In genomic region chr9:109817146-109817845, GRCh38 we compare ENCODE assay signal across 9 cellular contexts. TPM values are rescaled to one million over a fixed set of nuclear protein-coding genes. Genes with fewer than 3 reads are reported as not detected.
DNase-seq lines count a peak whose midpoint lies in the region; ATAC-seq, FAIRE-seq and TF ChIP-seq lines count a peak whose summit lies in the region.
"Had no signal": no experiment of that assay in that cellular context is flagged by ENCODE, and none has a peak within 500 bp of the region (broad histone marks: within the 10 kb centered on the region; RNA-seq: fewer than 3 reads in every experiment).

No MANE protein-coding gene starts in this region.

- H3K9ac ChIP-seq in IMR-90 (ENCODE audit: low read depth, low read length): 0 out of 2 replicates have a peak overlapping the region, but pooled peaks have one; percentile 24

- in situ Hi-C loops in IMR-90 (cut with MboI; ENCODE audit: low sequenced_read_pairs) (no loop called here), G401 (cut with HindIII; ENCODE audit: low sequenced_read_pairs) (no loop called here)

- peaks cover 1% of the 10 kb centered on the region; the same call in 1 of the 2 replicates for H3K36me3 ChIP-seq in IMR-90 (ENCODE audit: control insufficient read depth, insufficient read depth, low read length)
- H3K36me3 ChIP-seq in bronchial epithelial cell (ENCODE audit: control insufficient read depth, insufficient read depth, low read length): no peaks in the 10 kb centered on the region

- peak overlapping the region; percentile 59 for H2BK5ac ChIP-seq in IMR-90 (ENCODE audit: low read depth, low read length, poor library complexity, severe bottlenecking)

- H3K9me3 Mint-ChIP-seq in type B pancreatic cell (peaks cover 3% of the 10 kb centered on the region), chondrocyte (ENCODE audit: low read depth) (no peaks in the 10 kb centered on the region)
- H3K9me3 Mint-ChIP-seq: activated naive CD4-positive, alpha-beta T cell treated with anti-CD3 and anti-CD28 coated beads, Interleukin-2, amount 50 U/mL, for 24 hours had no signal

- 0 out of 2 replicates have a peak overlapping the region, but pooled peaks have one; percentile 13 for H3K56ac ChIP-seq in IMR-90 (ENCODE audit: extremely low read depth, insufficient read depth, low read length)

- intact Hi-C loops in IMR-90 (cut with micrococcal nuclease): loop anchor here (2.0 to 5.0 kb wide), 4 partner anchors 36 to 335 kb away; partner anchors contain the start of gene PALM2AKAP2

- dilution Hi-C loops in IMR-90 (cut with HindIII; ENCODE audit: low sequenced_read_pairs, unreplicated experiment): no loop called here

- H3K4ac ChIP-seq in IMR-90 (ENCODE audit: low read depth, low read length): peak overlapping the region; percentile 86

- TF ChIP-seq RAD21 in IMR-90 (IDR thresholded peaks at IDR 0.05; ENCODE audit: low read length): peak; percentile 24; the same call in 1 of the 2 replicates

- H3K4me3 ChIP-seq in IMR-90 (ENCODE audit: insufficient read depth, low read depth, low read length) (no peak overlapping the region), bronchial epithelial cell (ENCODE audit: low read depth, low read length) (no peak overlapping the region)

- H3K4me2 ChIP-seq in IMR-90 (ENCODE audit: low read depth, low read length): peak overlapping the region; percentile 68

- peak; percentile 12; the same call in 1 of the 2 replicates for ATAC-seq in IMR-90 (ENCODE audit: low read depth)
- ATAC-seq in HG02870 (IDR thresholded peaks at IDR 0.05; ENCODE audit: unreplicated experiment): no peak

- H3K14ac ChIP-seq in IMR-90 (replicated peaks; ENCODE audit: low read depth, low read length): peak overlapping the region; percentile 51

- peak overlapping the region; percentile 81 for H2BK20ac ChIP-seq in IMR-90 (ENCODE audit: low read depth, low read length)

- H4K5ac ChIP-seq in IMR-90 (ENCODE audit: low read depth, low read length): peak overlapping the region; percentile 41; the same call in 1 of the 2 replicates

- no peaks in the 10 kb centered on the region for H3K9me3 ChIP-seq in IMR-90 (ENCODE audit: control insufficient read depth, insufficient read depth, low read length)

- peaks cover 22% of the 10 kb centered on the region for H3K4me1 ChIP-seq in IMR-90 (ENCODE audit: control insufficient read depth, insufficient read depth, low read length)

- H3K79me1 ChIP-seq in IMR-90 (ENCODE audit: low read depth in 1 of 2, low read length in 2 of 2): peaks cover 36 to 72% of the 10 kb centered on the region in 2 experiments

- BruUV-seq in IMR-90 (replicated peaks; lab: Mats Ljungman, UMichigan): no TSS peak

- H2BK15ac ChIP-seq in IMR-90 (ENCODE audit: low read depth, low read length): peak overlapping the region; percentile 79

- H3K27me3 Mint-ChIP-seq in type B pancreatic cell (no peaks in the 10 kb centered on the region), chondrocyte (ENCODE audit: low read depth) (no peaks in the 10 kb centered on the region)

- peak overlapping the region; percentile 26; the same call in 1 of the 2 replicates for H4K91ac ChIP-seq in IMR-90 (ENCODE audit: insufficient read depth, low read depth, low read length)

- H3K4me1 Mint-ChIP-seq in type B pancreatic cell (ENCODE audit: unreplicated experiment) (peaks cover 15% of the 10 kb centered on the region), chondrocyte (ENCODE audit: low read depth) (peaks cover 33% of the 10 kb centered on the region)
- H3K4me1 Mint-ChIP-seq: activated naive CD4-positive, alpha-beta T cell treated with anti-CD3 and anti-CD28 coated beads, Interleukin-2, amount 50 U/mL, for 24 hours had no signal

- FAIRE-seq in bronchial epithelial cell (lab: Jason Lieb, UNC): no peak

- H3K36me3 Mint-ChIP-seq in type B pancreatic cell (peaks cover 3% of the 10 kb centered on the region), chondrocyte (ENCODE audit: low read depth) (no peaks in the 10 kb centered on the region)
- H3K36me3 Mint-ChIP-seq: activated naive CD4-positive, alpha-beta T cell treated with anti-CD3 and anti-CD28 coated beads, Interleukin-2, amount 50 U/mL, for 24 hours had no signal

- CTCF ChIA-PET in IMR-90 (lab: Yijun Ruan, JAX): interaction anchor here (0.7 to 3.4 kb wide), 3 partner anchors 10 to 243 kb away, joined by 3 to 18 read pairs (median 7); no protein-coding TSS in a partner anchor

- POLR2A ChIA-PET in IMR-90 (lab: Charles Lee; ENCODE audit: unreplicated experiment): no interaction called here

- H2AFZ ChIP-seq in IMR-90 (replicated peaks; ENCODE audit: low read length, poor library complexity): no peak overlapping the region

- H3K4me3 Mint-ChIP-seq in type B pancreatic cell (peak overlapping the region; percentile 23), chondrocyte (ENCODE audit: unreplicated experiment) (no peak overlapping the region)
- H3K4me3 Mint-ChIP-seq: activated naive CD4-positive, alpha-beta T cell treated with anti-CD3 and anti-CD28 coated beads, Interleukin-2, amount 50 U/mL, for 24 hours had no signal

- no CpG with 5 or more reads among the region's 6 CpGs for WGBS in IMR-90 (ENCODE audit: extremely low coverage in 2 of 2, insufficient read length in 1 of 2), 2 experiments

- H2AK9ac ChIP-seq in IMR-90 (replicated peaks; ENCODE audit: low read depth, low read length, poor library complexity): no peak overlapping the region

- peak overlapping the region; percentile 67 for H2AK5ac ChIP-seq in IMR-90 (ENCODE audit: low read depth, low read length)

- peak; percentile 83 for DNase-seq in IMR-90
- DNase-seq in bronchial epithelial cell (ENCODE audit: low read depth): peak; percentile 68
- DNase-seq in type B pancreatic cell (ENCODE audit: extremely low spot score, unreplicated experiment): no peak
- DNase-seq in chondrocyte (ENCODE audit: low spot score): no peak
- no peak for DNase-seq in G401 (ENCODE audit: low spot score)
- DNase-seq in NCI-H1092 treated with DMSO at 0.1 percent for 48 hours (lab: John Stamatoyannopoulos, UW): no peak

- H4K8ac ChIP-seq in IMR-90 (ENCODE audit: low read depth in 2 of 2, low read length in 2 of 2): peak overlapping the region; percentile 13 to 52; a peak in 3 of 4 replicates

- H3K23ac ChIP-seq in IMR-90 (ENCODE audit: low read depth, low read length): peak overlapping the region; percentile 74

- H3K27me3 ChIP-seq in IMR-90 (ENCODE audit: control insufficient read depth, insufficient read depth, low read length): no peaks in the 10 kb centered on the region
- no peaks in the 10 kb centered on the region for H3K27me3 ChIP-seq in bronchial epithelial cell (ENCODE audit: control insufficient read depth, insufficient read depth, low read length)
- H3K27me3 ChIP-seq in layer of hippocampus (ENCODE audit: control insufficient read depth, insufficient read depth, low read length): no peaks in the 10 kb centered on the region

- TF ChIP-seq CTCF in IMR-90 (conservative IDR thresholded peaks at IDR 0.05; ENCODE audit: low read depth, low read length) (no peak), bronchial epithelial cell (IDR thresholded peaks at IDR 0.05; ENCODE audit: insufficient read depth, low read length, severe bottlenecking) (no peak), type B pancreatic cell (conservative IDR thresholded peaks at IDR 0.05) (no peak), chondrocyte (IDR thresholded peaks at IDR 0.05) (no peak)

- H2BK120ac ChIP-seq in IMR-90 (ENCODE audit: low read depth, low read length): peak overlapping the region; percentile 85

- peak; percentile 37 for TF ChIP-seq POLR2A in IMR-90 (IDR thresholded peaks at IDR 0.05; ENCODE audit: low read depth, low read length)

- H4K20me1 ChIP-seq in IMR-90 (ENCODE audit: insufficient read depth, low read length): no peaks in the 10 kb centered on the region

- H3K18ac ChIP-seq in IMR-90 (ENCODE audit: low read depth, low read length): peak overlapping the region; percentile 31

- H3K27ac ChIP-seq in IMR-90 (ENCODE audit: insufficient read depth, low read length): peak overlapping the region; percentile 54
- peak overlapping the region; percentile 2 for H3K27ac ChIP-seq in layer of hippocampus (ENCODE audit: low read depth, low read length)

- H3K9me1 ChIP-seq in IMR-90 (ENCODE audit: insufficient read depth, low read length): peaks cover 36% of the 10 kb centered on the region

- H3K27ac Mint-ChIP-seq in type B pancreatic cell (peak overlapping the region; percentile 55), chondrocyte (ENCODE audit: unreplicated experiment) (no peak overlapping the region)
- H3K27ac Mint-ChIP-seq: activated naive CD4-positive, alpha-beta T cell treated with anti-CD3 and anti-CD28 coated beads, Interleukin-2, amount 50 U/mL, for 24 hours had no signal

TF ChIP-seq in IMR-90, 13 proteins besides CTCF, POLR2A, EP300 and RAD21:
- TF ChIP-seq FOS (IDR thresholded peaks at IDR 0.05; ENCODE audit: low read depth, low read length): peak; percentile 51; the same call in 1 of the 2 replicates
- no peak for TF ChIP-seq MXI1 (IDR thresholded peaks at IDR 0.05; ENCODE audit: borderline replicate concordance, low read depth, low read length)
TF ChIP-seq in IMR-90: peak in this region for 1.

RNA-seq across cellular contexts. Expression of gene PALM2AKAP2, which starts 37.3 kb away (rescaled TPM):
- total RNA-seq in IMR-90 (2012; rRNA removed): 14.2 and 20.6 TPM in 2 replicates
- polyA plus RNA-seq in IMR-90 (2012; rRNA removed): 3.2 and 3.3 TPM in 2 replicates
- polyA plus RNA-seq in IMR-90 (2012; cell fraction: cytosol; rRNA removed): 0.88 and 1.4 TPM in 2 replicates
- 0.29 and 2.1 TPM in 2 replicates for polyA plus RNA-seq in IMR-90 (2012; cell fraction: nucleus; rRNA removed; ENCODE audit: low replicate concordance)
- 1.3 and 5.0 TPM in 2 replicates for total RNA-seq in bronchial epithelial cell
- total RNA-seq in type B pancreatic cell (ENCODE audit: low replicate concordance): 4.2 and 24.4 TPM in 2 replicates
- total RNA-seq in chondrocyte: 43.7 to 52.7 TPM (median 46.3 TPM) in 3 replicates
- total RNA-seq in G401 (2014; rRNA removed; shearing (Covaris generic)): not detected in 2 replicates

Comparison
In these comparisons a context has a peak if more than half of its experiments do, and no peak if none do; other contexts are left out.
1. DNase-seq: peak in IMR-90 (single experiment) and bronchial epithelial cell (single experiment); none in type B pancreatic cell (single experiment), chondrocyte (single experiment), G401 (single experiment) and NCI-H1092 treated with DMSO at 0.1 percent for 48 hours (single experiment).